8 cellular contexts compared by ENCODE assay signal in the genomic region with DNA sequence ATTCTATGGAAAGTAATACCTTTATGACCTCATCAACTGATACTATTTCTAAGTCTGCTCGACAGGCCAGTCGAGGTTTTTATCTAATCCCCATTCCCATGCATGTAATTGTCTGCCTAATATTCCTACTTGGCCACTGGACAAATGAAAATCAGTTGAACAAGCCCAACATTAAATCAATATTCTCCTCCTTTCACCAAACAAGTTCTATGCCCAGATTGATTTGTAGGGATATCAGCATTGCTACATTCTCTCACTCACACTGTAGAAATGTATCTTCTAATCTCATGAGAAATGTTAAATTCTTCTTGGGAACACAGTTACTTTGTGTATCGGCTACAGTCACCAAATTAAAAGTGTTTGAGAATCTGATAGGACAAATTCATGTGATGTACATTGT.
"Had no signal": no experiment of that assay in that cellular context is flagged by ENCODE, and none has a peak within 500 bp of the region (broad histone marks: within the 10 kb centered on the region; RNA-seq: fewer than 3 reads in every experiment).

No MANE protein-coding gene starts in this region.

- ATAC-seq: GM12878 had no signal

- FAIRE-seq: G401.6, GM12878, GM12891, GM12892, GM18507, GM19239 had no signal

- H3K4me3 ChIP-seq: GM12878 had no signal

- DNase-seq: GDM1, GF-D8 had no signal
